Comparison of ENCODE assay signal across 16 cellular contexts in the genomic region with DNA sequence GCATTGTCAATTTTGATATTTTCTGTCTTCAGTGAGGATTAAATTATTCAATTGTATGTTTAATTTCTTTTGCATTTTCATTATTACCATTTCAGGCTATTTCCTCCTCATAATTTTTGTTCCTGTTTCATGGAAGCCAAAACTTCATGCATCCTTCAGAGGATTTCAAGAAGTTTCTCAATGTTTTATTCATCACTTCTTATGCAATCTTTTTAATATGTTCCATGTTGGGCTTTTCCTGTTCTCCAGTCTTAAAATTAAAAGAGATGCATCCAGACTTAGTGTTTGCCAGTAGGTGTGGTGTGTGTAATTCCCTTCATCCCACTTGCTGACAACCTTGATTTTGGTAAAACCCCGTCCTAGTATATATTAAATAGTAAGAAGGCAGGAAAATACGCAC.
DNase-seq lines count a peak whose midpoint lies in the region; ATAC-seq and TF ChIP-seq lines count a peak whose summit lies in the region.
"Had no signal": no experiment of that assay in that cellular context is flagged by ENCODE, and none has a peak within 500 bp of the region (broad histone marks: within the 10 kb centered on the region; RNA-seq: fewer than 3 reads in every experiment).

No MANE protein-coding gene starts in this region.

- no peak for TF ChIP-seq CTCF in gastroesophageal sphincter (IDR thresholded peaks at IDR 0.05)

- H3K27ac ChIP-seq in gastroesophageal sphincter = no peak overlapping the region
- H3K27ac ChIP-seq: BLaER1 had no signal

- H3K9me3 ChIP-seq in gastroesophageal sphincter = peaks cover 0 to 8% (median 0%) of the 10 kb centered on the region in 3 donors
- H3K9me3 ChIP-seq: BLaER1 had no signal

- ATAC-seq in gastroesophageal sphincter = peak; percentile 46
- no peak for ATAC-seq in stimulated activated naive CD8-positive, alpha-beta T cell treated with anti-CD3 and anti-CD28 coated beads, Interleukin-15, Interleukin-2, amounts not matched to agents 100 U/mL and 50 U/mL, for 24 hours
- ATAC-seq: GM23338, HCT116 had no signal

- DNase-seq in MV-4-11 (lab: John Stamatoyannopoulos, UW) (peak; percentile 19), fibroblast of gingiva (ENCODE audit: low read depth) (peak; percentile 58), amygdala (lab: John Stamatoyannopoulos, UW) (no peak), HT-29 (ENCODE audit: low spot score) (no peak)
- DNase-seq in stimulated activated naive CD8-positive, alpha-beta T cell treated with anti-CD3 and anti-CD28 coated beads, Interleukin-15, Interleukin-2, amounts not matched to agents 100 U/mL and 50 U/mL, for 24 hours = no peak
- DNase-seq: ACHN; CD4-positive, alpha-beta memory T cell; DMS153; DMS79; GDM1; H7; HFFc6 had no signal

- H3K27me3 ChIP-seq in gastroesophageal sphincter = no peaks in the 10 kb centered on the region
- H3K27me3 ChIP-seq: BLaER1 had no signal

- TF ChIP-seq POLR2A in gastroesophageal sphincter (IDR thresholded peaks at IDR 0.05) = no peak

- WGBS in gastroesophageal sphincter (ENCODE audit: low coverage in 1 of 2), 2 donors = 74 to 92% methylated on average over 2 of the region's 2 CpGs

- no peaks in the 10 kb centered on the region for H3K36me3 ChIP-seq in gastroesophageal sphincter
- H3K36me3 ChIP-seq: BLaER1 had no signal

- TF ChIP-seq EP300 in gastroesophageal sphincter (IDR thresholded peaks at IDR 0.05) = no peak

- H3K4me3 ChIP-seq in gastroesophageal sphincter = no peak overlapping the region
- H3K4me3 ChIP-seq: BLaER1, GM23338 had no signal

- H3K4me1 ChIP-seq in gastroesophageal sphincter = no peaks in the 10 kb centered on the region
- H3K4me1 ChIP-seq: BLaER1 had no signal

Comparison
In these comparisons a context has a peak if more than half of its experiments do, and no peak if none do; other contexts are left out.
1. DNase-seq: peak in MV-4-11 (single experiment) and fibroblast of gingiva (single experiment); none in amygdala (0 of 56), stimulated activated naive CD8-positive, alpha-beta T cell treated with anti-CD3 and anti-CD28 coated beads, Interleukin-15, Interleukin-2, amounts not matched to agents 100 U/mL and 50 U/mL, for 24 hours (single experiment) and HT-29 (single experiment).